In the genomic region with DNA sequence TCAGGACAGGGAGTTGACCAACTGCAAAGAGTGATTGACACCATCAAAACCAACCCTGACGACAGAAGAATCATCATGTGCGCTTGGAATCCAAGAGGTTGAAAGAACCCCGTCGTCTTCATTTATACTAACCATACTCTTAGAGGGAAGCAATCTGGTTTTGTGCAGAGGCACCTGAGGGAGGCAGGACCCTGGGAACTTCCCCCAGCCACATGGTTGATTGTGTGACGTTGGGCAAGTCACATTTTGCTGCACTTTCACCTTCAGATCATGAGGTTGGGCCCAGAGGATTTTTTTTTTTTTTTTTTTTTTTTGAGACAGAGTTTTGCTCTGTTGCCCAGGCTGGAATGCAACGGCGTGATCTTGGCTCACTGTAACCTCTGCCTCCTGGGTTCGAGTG, we compare ENCODE assay signal across 23 cellular contexts.
"Had no signal": no experiment of that assay in that cellular context is flagged by ENCODE, and none has a peak within 500 bp of the region (broad histone marks: within the 10 kb centered on the region; RNA-seq: fewer than 3 reads in every experiment).

No MANE protein-coding gene starts in this region.

- H3K4me1 Mint-ChIP-seq: activated naive CD8-positive, alpha-beta T cell treated with anti-CD3 and anti-CD28 coated beads for 36 hours had no signal

- H3K9me3 ChIP-seq: Peyer's patch, SJCRH30, SK-N-SH had no signal

- H3K4me3 ChIP-seq: Peyer's patch, SJCRH30 had no signal

- H3K4me2 ChIP-seq: SK-N-SH had no signal

- H3K4me3 Mint-ChIP-seq: activated CD8-positive, alpha-beta T cell treated with anti-CD3 and anti-CD28 coated beads for 36 hours; activated naive CD8-positive, alpha-beta T cell treated with anti-CD3 and anti-CD28 coated beads for 36 hours; activated T-cell treated with anti-CD3 and anti-CD28 coated beads, Interleukin-2, amount 50 U/mL, for 4 hours had no signal

- DNase-seq: activated CD4-positive, CD25-positive, alpha-beta regulatory T cell; activated CD8-positive, alpha-beta T cell treated with anti-CD3 and anti-CD28 coated beads for 36 hours; activated effector memory CD4-positive, alpha-beta T cell treated with anti-CD3 and anti-CD28 coated beads, Interleukin-2, amount 50 U/mL, for 16 hours; activated naive CD4-positive, alpha-beta T cell treated with Interleukin-2 at 50 U/mL for 16 hours; activated naive CD8-positive, alpha-beta T cell treated with anti-CD3 and anti-CD28 coated beads for 36 hours; activated T-cell treated with anti-CD3 and anti-CD28 coated beads, Interleukin-2, amount 50 U/mL, for 4 hours; cerebellar nuclear complex; Kasumi-1; NCI-H1105 treated with DMSO at 0.1 percent for 48 hours; NCI-H1436 treated with DMSO at 0.1 percent for 48 hours; NCI-H187; NCI-H2081; NCI-H510A treated with DMSO at 0.1 percent for 48 hours; NCI-H69; NK-92 treated with Interleukin-12 subunit alpha and Interleukin-12 subunit beta, amount 100 ng/mL, for 24 hours; OCI-M1; Peyer's patch; Right ventricle myocardium superior; SJCRH30; SK-N-SH; T-helper 1 cell had no signal

- H3K27ac Mint-ChIP-seq: activated CD8-positive, alpha-beta T cell treated with anti-CD3 and anti-CD28 coated beads for 36 hours had no signal

- H3K27me3 Mint-ChIP-seq: activated CD8-positive, alpha-beta T cell treated with anti-CD3 and anti-CD28 coated beads for 36 hours; activated naive CD8-positive, alpha-beta T cell treated with anti-CD3 and anti-CD28 coated beads for 36 hours had no signal

- H3K27ac ChIP-seq: Peyer's patch, RWPE1, SJCRH30, VCaP had no signal

- H3K9ac ChIP-seq: SK-N-SH had no signal

- ATAC-seq: activated CD8-positive, alpha-beta T cell treated with anti-CD3 and anti-CD28 coated beads for 36 hours; activated T-cell treated with anti-CD3 and anti-CD28 coated beads, Interleukin-2, amount 50 U/mL, for 4 hours had no signal

- H3K9me3 Mint-ChIP-seq: activated T-cell treated with anti-CD3 and anti-CD28 coated beads, Interleukin-2, amount 50 U/mL, for 4 hours had no signal

- H3K27me3 ChIP-seq: Peyer's patch, SJCRH30 had no signal

- H3K4me1 ChIP-seq: Peyer's patch, SJCRH30 had no signal
